ENCODE assay signal across 1 cellular context in genomic region chr1:103779932-103780331, GRCh38.
TF ChIP-seq lines count a peak whose summit lies in the region.

No MANE protein-coding gene starts in this region.

TF ChIP-seq in GM12878, 131 proteins besides CTCF, POLR2A, EP300 and RAD21 (continued from another document):
- no peak for TF ChIP-seq CUX1 (IDR thresholded peaks at IDR 0.05; ENCODE audit: insufficient replicate concordance, low read depth, low read length)
